20 cellular contexts compared by ENCODE assay signal in genomic region chr5:141574122-141574510, GRCh38.
"Had no signal": no experiment of that assay in that cellular context is flagged by ENCODE, and none has a peak within 500 bp of the region (broad histone marks: within the 10 kb centered on the region; RNA-seq: fewer than 3 reads in every experiment).

No MANE protein-coding gene starts in this region.

- H3K4me3 ChIP-seq: left lung, lung, sigmoid colon, smooth muscle cell, testis, uterus had no signal

- H3K27me3 ChIP-seq: left lung, sigmoid colon, testis, uterus had no signal

- H3K4me1 ChIP-seq: sigmoid colon, testis, uterus had no signal

- H3K9me3 ChIP-seq: left lung, sigmoid colon, testis, uterus had no signal

- H3K36me3 ChIP-seq: uterus had no signal

- H3K27ac ChIP-seq: left lung, sigmoid colon, testis, uterus had no signal

- ATAC-seq: activated naive CD8-positive, alpha-beta T cell treated with anti-CD3 and anti-CD28 coated beads, Interleukin-2, amount 50 U/mL, for 24 hours; left lung had no signal

- DNase-seq: activated CD4-positive, alpha-beta memory T cell treated with anti-CD3 and anti-CD28 coated beads for 36 hours; activated CD4-positive, alpha-beta T cell treated with anti-CD3 and anti-CD28 coated beads for 48 hours; activated CD4-positive, CD25-positive, alpha-beta regulatory T cell; activated effector memory CD4-positive, alpha-beta T cell treated with anti-CD3 and anti-CD28 coated beads, Interleukin-2, amount 50 U/mL, for 16 hours; activated naive CD4-positive, alpha-beta T cell treated with anti-CD3 and anti-CD28 coated beads, Interleukin-2, amount 10 ng/mL, durations not matched to agents 7 days and 5 days; activated naive CD8-positive, alpha-beta T cell treated with anti-CD3 and anti-CD28 coated beads, Interleukin-2, amount 50 U/mL, for 24 hours; cerebellar nuclear complex; cortex of kidney; endodermal cell; immature natural killer cell; left lung; naive B cell; sigmoid colon; stimulated activated CD4-positive, alpha-beta T cell treated with anti-CD3 and anti-CD28 coated beads, Interleukin-4, amount 100 ng/mL, for 1 hour; stimulated activated naive CD4-positive, alpha-beta T cell; testis; trophoblast cell; uterus had no signal
